In genomic region chr7:106056513-106057203, GRCh38 we compare ENCODE assay signal across 8 cellular contexts. TPM values are rescaled to one million over a fixed set of nuclear protein-coding genes. Genes with fewer than 3 reads are reported as not detected.
DNase-seq lines count a peak whose midpoint lies in the region; ATAC-seq and TF ChIP-seq lines count a peak whose summit lies in the region.

No MANE protein-coding gene starts in this region.

- H3K4me2 ChIP-seq in PC-9, result 0 out of 2 replicates have a peak overlapping the region, but pooled peaks have one; percentile 30

- no peak overlapping the region for H3K4me3 Mint-ChIP-seq in activated T-cell treated with anti-CD3 and anti-CD28 coated beads, Interleukin-2, amount 50 U/mL, for 72 hours

- no peak overlapping the region for H3K27ac ChIP-seq in PC-9
- no peak overlapping the region for H3K27ac ChIP-seq in neutrophil
- H3K27ac ChIP-seq in testis, result no peak overlapping the region

- H3K9me3 ChIP-seq in PC-9 (ENCODE audit: insufficient read depth, low read depth) (no peaks in the 10 kb centered on the region), neutrophil (no peaks in the 10 kb centered on the region), testis (no peaks in the 10 kb centered on the region)

- no peaks in the 10 kb centered on the region for H3K36me3 Mint-ChIP-seq in activated T-cell treated with anti-CD3 and anti-CD28 coated beads, Interleukin-2, amount 50 U/mL, for 72 hours (ENCODE audit: insufficient read depth in 2 of 2)

- TF ChIP-seq POLR2A in testis (IDR thresholded peaks at IDR 0.05), result no peak

- DNase-seq in DMS 273 (lab: John Stamatoyannopoulos, UW; ENCODE audit: unreplicated experiment) (peak; percentile 96), PC-9 (peak; percentile 49 to 66), fibroblast of mammary gland (ENCODE audit: low read depth) (peak; percentile 76), testis (peak; percentile 83)
- DNase-seq in Jurkat, Clone E6-1 (ENCODE audit: low read depth, low spot score), result peak; percentile 69
- peak; percentile 71 to 75 for DNase-seq in activated T-cell treated with anti-CD3 and anti-CD28 coated beads, Interleukin-2, amount 50 U/mL, for 72 hours

- H3F3A ChIP-seq in PC-9 (ENCODE audit: insufficient read depth, low read depth), result peaks cover 21% of the 10 kb centered on the region; the same call in 1 of the 2 replicates

- H3K9me3 Mint-ChIP-seq in activated T-cell treated with anti-CD3 and anti-CD28 coated beads, Interleukin-2, amount 50 U/mL, for 72 hours, result no peaks in the 10 kb centered on the region

- intact Hi-C loops in PC-9 (cut with micrococcal nuclease; ENCODE audit: unreplicated experiment), result loop anchor here (1.0 kb wide), 3 partner anchors 47 to 110 kb away; no protein-coding TSS in a partner anchor
- intact Hi-C loops in testis (cut with DNase I; ENCODE audit: low total_unique reads), result loop anchor here (5.0 kb wide), 1 partner anchor 96 kb away; no protein-coding TSS in a partner anchor

- H3K27me3 Mint-ChIP-seq in activated T-cell treated with anti-CD3 and anti-CD28 coated beads, Interleukin-2, amount 50 U/mL, for 72 hours (ENCODE audit: low read depth), result no peaks in the 10 kb centered on the region

- H3K79me2 ChIP-seq in PC-9 (ENCODE audit: low read depth), result no peaks in the 10 kb centered on the region

- H3K4me3 ChIP-seq in Jurkat, Clone E6-1 (ENCODE audit: low read length), result no peak overlapping the region
- H3K4me3 ChIP-seq in PC-9 (no peak overlapping the region), fibroblast of mammary gland (ENCODE audit: control insufficient read depth, low read depth, low read length) (no peak overlapping the region), neutrophil (ENCODE audit: low read depth in 1 of 2, low read length in 1 of 2) (no peak overlapping the region), testis (no peak overlapping the region)

- H4K20me1 ChIP-seq in PC-9 (ENCODE audit: insufficient read depth), result no peaks in the 10 kb centered on the region

- POLR2A ChIA-PET in PC-9 (lab: Charles Lee; ENCODE audit: unreplicated experiment), result interaction anchor here (0.7 kb wide), 1 partner anchor 15 kb away, joined by 9 read pairs; no protein-coding TSS in a partner anchor

- H3K36me3 ChIP-seq in PC-9 (ENCODE audit: low read depth) (no peaks in the 10 kb centered on the region), neutrophil (no peaks in the 10 kb centered on the region), testis (ENCODE audit: low read depth, missing control alignments) (no peaks in the 10 kb centered on the region)

- no peaks in the 10 kb centered on the region for H3K27me3 ChIP-seq in PC-9 (ENCODE audit: insufficient read depth, low read depth)
- peaks cover 50% of the 10 kb centered on the region for H3K27me3 ChIP-seq in neutrophil
- H3K27me3 ChIP-seq in testis, result no peaks in the 10 kb centered on the region

- H3K4me1 ChIP-seq in PC-9 (replicated peaks; ENCODE audit: insufficient read depth) (peaks cover 42% of the 10 kb centered on the region), neutrophil (ENCODE audit: control insufficient read depth in 1 of 2, insufficient read depth in 1 of 2, low read depth in 1 of 2, low read length in 1 of 2) (peaks cover 8 to 13% of the 10 kb centered on the region in 2 experiments), testis (no peaks in the 10 kb centered on the region)

- H3K9me2 ChIP-seq in PC-9 (ENCODE audit: insufficient read depth), result no peaks in the 10 kb centered on the region

- H3K27ac Mint-ChIP-seq in activated T-cell treated with anti-CD3 and anti-CD28 coated beads, Interleukin-2, amount 50 U/mL, for 72 hours, result no peak overlapping the region

- ATAC-seq in GM21515 (IDR thresholded peaks at IDR 0.05; ENCODE audit: unreplicated experiment), result peak; percentile 49
- peak; percentile 96 to 97 for ATAC-seq in activated T-cell treated with anti-CD3 and anti-CD28 coated beads, Interleukin-2, amount 50 U/mL, for 72 hours (replicated peaks in 1 of 2)

- peaks cover 19% of the 10 kb centered on the region for H3K4me1 Mint-ChIP-seq in activated T-cell treated with anti-CD3 and anti-CD28 coated beads, Interleukin-2, amount 50 U/mL, for 72 hours (ENCODE audit: low read depth)

- WGBS in testis, 2 donors, result 57 to 62% methylated on average over 9 of the region's 9 CpGs

- H2AFZ ChIP-seq in PC-9, result no peak overlapping the region

- TF ChIP-seq CTCF in PC-9 (conservative IDR thresholded peaks at IDR 0.05) (peak; percentile 85), fibroblast of mammary gland (conservative IDR thresholded peaks at IDR 0.05; ENCODE audit: control insufficient read depth, insufficient read depth, low read depth, low read length) (peak; percentile 94), neutrophil (IDR thresholded peaks at IDR 0.05) (peak; percentile 35), testis (IDR thresholded peaks at IDR 0.05) (peak; percentile 71 to 80 (median 79))

- CTCF ChIA-PET in PC-9 (lab: Charles Lee), result interaction anchor here (0.6 to 1.0 kb wide), 3 partner anchors 104 to 1093 kb away, joined by 3 to 11 read pairs (median 3); no protein-coding TSS in a partner anchor

- BruUV-seq in PC-9 (replicated peaks; lab: Mats Ljungman, UMichigan), result no TSS peak

RNA-seq across cellular contexts. Expression of gene SYPL1, which starts 55.5 kb away (rescaled TPM):
- 94.2 TPM for polyA plus RNA-seq in Jurkat, Clone E6-1 (2012; ENCODE audit: insufficient read depth, insufficient read length)
- total RNA-seq in PC-9 (2021), result 83.9 and 102 TPM in 2 replicates
- total RNA-seq in activated T-cell treated with anti-CD3 and anti-CD28 coated beads, Interleukin-2, amount 50 U/mL, for 72 hours, result 10 to 100 TPM; 29.6 to 32.0 TPM
- 100 to 1,000 TPM in 1 of 2 donors, 10 to 100 TPM in 1; 100.0 to 116 TPM for total RNA-seq in testis
- 209 TPM for polyA plus RNA-seq in testis (ENCODE audit: insufficient read depth, low read depth, low replicate concordance)

Comparison
In these comparisons a context has a peak if more than half of its experiments do, and no peak if none do; other contexts are left out.
1. CTCF ChIP-seq: peak in every context shown above with its lines; median percentile 94 in fibroblast of mammary gland; 85 in PC-9; 79 in testis; 35 in neutrophil.